Comparison of ENCODE assay signal across 8 cellular contexts in genomic region chr1:37998913-37999433, GRCh38. TPM values are rescaled to one million over a fixed set of nuclear protein-coding genes. Genes with fewer than 3 reads are reported as not detected.
DNase-seq lines count a peak whose midpoint lies in the region; ATAC-seq, FAIRE-seq and TF ChIP-seq lines count a peak whose summit lies in the region.

No MANE protein-coding gene starts in this region.

- peak; percentile 38 for ATAC-seq in activated CD4-positive, alpha-beta T cell treated with anti-CD3 and anti-CD28 coated beads for 36 hours

- no peak overlapping the region for H2AFZ ChIP-seq in astrocyte (ENCODE audit: low read depth, low read length)

- H3K27me3 Mint-ChIP-seq in activated CD4-positive, alpha-beta T cell treated with anti-CD3 and anti-CD28 coated beads for 36 hours = no peaks in the 10 kb centered on the region
- no peaks in the 10 kb centered on the region for H3K27me3 Mint-ChIP-seq in astrocyte (ENCODE audit: low read depth, unreplicated experiment)

- H3K9ac ChIP-seq in astrocyte (ENCODE audit: low read length) = peak overlapping the region; percentile 83
- peak overlapping the region; percentile 60 for H3K9ac ChIP-seq in mesendoderm (ENCODE audit: low read length)

- intact Hi-C loops in activated CD4-positive, alpha-beta T cell treated with anti-CD3 and anti-CD28 coated beads for 36 hours (cut with DNase I, micrococcal nuclease) = loop anchor here in 1 of 2 experiments (10.0 kb wide), 1 partner anchor 404 kb away; the partner anchor contains the start of gene GNL2
- intact Hi-C loops in testis (cut with DNase I; ENCODE audit: low total_unique reads) = no loop called here

- H3K9me3 ChIP-seq in astrocyte (ENCODE audit: insufficient read depth, low read depth, low read length) (no peaks in the 10 kb centered on the region), testis (no peaks in the 10 kb centered on the region), BE2C (no peaks in the 10 kb centered on the region)

- H4K5ac ChIP-seq in mesendoderm (ENCODE audit: low read length) = no peak overlapping the region

- H3K79me1 ChIP-seq in mesendoderm (ENCODE audit: low read length) = peaks cover 11% of the 10 kb centered on the region

- H3K27ac ChIP-seq in astrocyte (ENCODE audit: low read depth, low read length) (peak overlapping the region; percentile 97), mesendoderm (ENCODE audit: low read depth, low read length) (peak overlapping the region; percentile 92), testis (peak overlapping the region; percentile 55 to 77)

- CTCF ChIA-PET in activated CD4-positive, alpha-beta T cell treated with anti-CD3 and anti-CD28 coated beads for 36 hours (lab: Charles Lee) = no interaction called here

- H2BK5ac ChIP-seq in mesendoderm (ENCODE audit: low read length) = peak overlapping the region; percentile 94

- POLR2A ChIA-PET in activated CD4-positive, alpha-beta T cell treated with anti-CD3 and anti-CD28 coated beads for 36 hours (lab: Charles Lee) = interaction anchor here (0.6 kb wide), 1 partner anchor 147 kb away, joined by 3 read pairs; no protein-coding TSS in a partner anchor

- TF ChIP-seq POLR2A in testis (IDR thresholded peaks at IDR 0.05) = no peak

- FAIRE-seq in astrocyte (lab: Jason Lieb, UNC) = no peak

- no peaks in the 10 kb centered on the region for H3K27me3 ChIP-seq in astrocyte (ENCODE audit: insufficient read depth, low read length)
- H3K27me3 ChIP-seq in mesendoderm (ENCODE audit: insufficient read depth, low read length, poor library complexity) = no peaks in the 10 kb centered on the region
- H3K27me3 ChIP-seq in testis = no peaks in the 10 kb centered on the region
- H3K27me3 ChIP-seq in BE2C = no peaks in the 10 kb centered on the region

- H3K36me3 ChIP-seq in astrocyte (ENCODE audit: insufficient read depth, low read length) (peaks cover 21% of the 10 kb centered on the region), mesendoderm (ENCODE audit: control insufficient read depth, insufficient read depth, low read length) (peaks cover 11% of the 10 kb centered on the region), testis (ENCODE audit: low read depth, missing control alignments) (no peaks in the 10 kb centered on the region), BE2C (no peaks in the 10 kb centered on the region)

- H3K4me2 ChIP-seq in astrocyte (ENCODE audit: low read length) (peak overlapping the region; percentile 80), mesendoderm (ENCODE audit: low read length) (no peak overlapping the region)

- peak; percentile 55 for DNase-seq in activated CD4-positive, alpha-beta T cell treated with anti-CD3 and anti-CD28 coated beads for 36 hours
- DNase-seq in activated CD4-positive, alpha-beta T cell treated with anti-CD3 and anti-CD28 coated beads, Interleukin-2, amount 50 U/mL, for 4 hours = no peak
- DNase-seq in astrocyte (ENCODE audit: low read depth) = no peak
- DNase-seq in mesendoderm = no peak
- DNase-seq in testis = no peak
- DNase-seq in KG1 (lab: John Stamatoyannopoulos, UW) = no peak
- no peak for DNase-seq in stimulated activated CD4-positive, alpha-beta T cell treated with anti-CD3 and anti-CD28 coated beads, Interleukin-2, amount 100 ng/mL, for 24 hours
- DNase-seq in BE2C = no peak

- peaks cover 54% of the 10 kb centered on the region for H3K4me1 Mint-ChIP-seq in activated CD4-positive, alpha-beta T cell treated with anti-CD3 and anti-CD28 coated beads for 36 hours
- peaks cover 66% of the 10 kb centered on the region for H3K4me1 Mint-ChIP-seq in astrocyte (ENCODE audit: low read depth, unreplicated experiment)

- H3K4ac ChIP-seq in mesendoderm (ENCODE audit: low read depth, low read length) = peak overlapping the region; percentile 82

- no peaks in the 10 kb centered on the region for H3K9me3 Mint-ChIP-seq in activated CD4-positive, alpha-beta T cell treated with anti-CD3 and anti-CD28 coated beads for 36 hours (ENCODE audit: low read depth)
- no peaks in the 10 kb centered on the region for H3K9me3 Mint-ChIP-seq in astrocyte (ENCODE audit: unreplicated experiment)

- TF ChIP-seq CTCF in astrocyte (IDR thresholded peaks at IDR 0.05; ENCODE audit: insufficient read depth, low read depth, low read length) = no peak
- no peak for TF ChIP-seq CTCF in testis (IDR thresholded peaks at IDR 0.05)
- no peak for TF ChIP-seq CTCF in BE2C (IDR thresholded peaks at IDR 0.05; ENCODE audit: low read depth, low read length)

- no CpG with 5 or more reads among the region's 16 CpGs for WGBS in mesendoderm (ENCODE audit: extremely low coverage, insufficient coverage, low lambda C conversion rate)
- 74 to 82% methylated on average over 16 of the region's 16 CpGs for WGBS in testis, 2 donors

- H4K8ac ChIP-seq in mesendoderm (ENCODE audit: low read depth, low read length) = no peak overlapping the region

- no peak overlapping the region for H2BK15ac ChIP-seq in mesendoderm (replicated peaks; ENCODE audit: low read depth)

- peaks cover 20% of the 10 kb centered on the region for H3K36me3 Mint-ChIP-seq in activated CD4-positive, alpha-beta T cell treated with anti-CD3 and anti-CD28 coated beads for 36 hours (ENCODE audit: low read depth)
- H3K36me3 Mint-ChIP-seq in astrocyte (ENCODE audit: low read depth, unreplicated experiment) = peaks cover 17% of the 10 kb centered on the region

- H3K79me2 ChIP-seq in astrocyte (ENCODE audit: insufficient read depth, low read length) = peaks cover 73% of the 10 kb centered on the region
- H3K79me2 ChIP-seq in mesendoderm (ENCODE audit: control insufficient read depth, insufficient read depth, low read length) = peaks cover 22% of the 10 kb centered on the region

- H3K4me3 ChIP-seq in astrocyte (ENCODE audit: insufficient read depth, low read depth, low read length) (peak overlapping the region; percentile 27), mesendoderm (ENCODE audit: low read length) (no peak overlapping the region), testis (no peak overlapping the region), BE2C (ENCODE audit: low read depth, low read length) (no peak overlapping the region)

- H2BK120ac ChIP-seq in mesendoderm (ENCODE audit: low read depth, low read length) = no peak overlapping the region

- peak overlapping the region; percentile 22 for H3K4me3 Mint-ChIP-seq in activated CD4-positive, alpha-beta T cell treated with anti-CD3 and anti-CD28 coated beads for 36 hours
- H3K4me3 Mint-ChIP-seq in astrocyte (ENCODE audit: unreplicated experiment) = peak overlapping the region; percentile 82

- H3K18ac ChIP-seq in mesendoderm (ENCODE audit: low read length) = peak overlapping the region; percentile 55

- peak overlapping the region; percentile 91 for H3K56ac ChIP-seq in mesendoderm (ENCODE audit: low read length)

- H3K4me1 ChIP-seq in astrocyte (ENCODE audit: insufficient read depth, low read length) (peaks cover 70% of the 10 kb centered on the region), mesendoderm (ENCODE audit: control insufficient read depth, low read depth, low read length) (peaks cover 36% of the 10 kb centered on the region), testis (peaks cover 47% of the 10 kb centered on the region), BE2C (peaks cover 5% of the 10 kb centered on the region)

- H2AK5ac ChIP-seq in mesendoderm (ENCODE audit: low read length) = peak overlapping the region; percentile 96

- H3K27ac Mint-ChIP-seq in activated CD4-positive, alpha-beta T cell treated with anti-CD3 and anti-CD28 coated beads for 36 hours = peak overlapping the region; percentile 88
- H3K27ac Mint-ChIP-seq in astrocyte (ENCODE audit: unreplicated experiment) = peak overlapping the region; percentile 100

- peak overlapping the region; percentile 75 for H3K23ac ChIP-seq in mesendoderm (ENCODE audit: low read length)

- H4K20me1 ChIP-seq in astrocyte (ENCODE audit: insufficient read depth, low read length) = peaks cover 18% of the 10 kb centered on the region

RNA-seq across cellular contexts. Expression of gene FHL3, which starts 6.3 kb away (rescaled TPM):
- 10 to 100 TPM; 21.1 to 23.8 TPM for total RNA-seq in activated CD4-positive, alpha-beta T cell treated with anti-CD3 and anti-CD28 coated beads for 36 hours
- total RNA-seq in astrocyte = 107 and 116 TPM in 2 replicates
- 100 TPM for polyA plus RNA-seq in mesendoderm (2013, experiment 1 of 2)
- 101 TPM for polyA plus RNA-seq in mesendoderm (2013, experiment 2 of 2)
- 10 to 100 TPM; 21.3 to 28.7 TPM for total RNA-seq in testis
- 20.7 TPM for polyA plus RNA-seq in testis (ENCODE audit: insufficient read depth, low read depth, low replicate concordance)
- polyA plus RNA-seq in BE2C (2012; ENCODE audit: insufficient read depth, insufficient read length, low read depth) = 40.6 TPM

RNA-seq across cellular contexts. Expression of gene SF3A3, which starts 9.2 kb away (rescaled TPM):
- total RNA-seq in activated CD4-positive, alpha-beta T cell treated with anti-CD3 and anti-CD28 coated beads for 36 hours = 100 to 1,000 TPM; 131 TPM
- total RNA-seq in astrocyte (66.5 and 76.8 TPM in 2 replicates), testis (10 to 100 TPM; 59.3 to 74.6 TPM)
- 104 TPM for polyA plus RNA-seq in mesendoderm (2013, experiment 1 of 2)
- polyA plus RNA-seq in mesendoderm (2013, experiment 2 of 2) = 104 TPM
- 87.5 TPM for polyA plus RNA-seq in testis (ENCODE audit: insufficient read depth, low read depth, low replicate concordance)
- 74.2 TPM for polyA plus RNA-seq in BE2C (2012; ENCODE audit: insufficient read depth, insufficient read length, low read depth)

RNA-seq across cellular contexts. Expression of gene UTP11, which starts 13.6 kb away (rescaled TPM):
- total RNA-seq in activated CD4-positive, alpha-beta T cell treated with anti-CD3 and anti-CD28 coated beads for 36 hours = 10 to 100 TPM; 68.9 to 82.4 TPM
- total RNA-seq in astrocyte = 38.2 and 42.6 TPM in 2 replicates
- polyA plus RNA-seq in mesendoderm (2013, experiment 1 of 2) = 93.2 TPM
- 90.6 TPM for polyA plus RNA-seq in mesendoderm (2013, experiment 2 of 2)
- total RNA-seq in testis = 10 to 100 TPM; 35.6 to 42.4 TPM
- 43.3 TPM for polyA plus RNA-seq in testis (ENCODE audit: insufficient read depth, low read depth, low replicate concordance)
- 27.7 TPM for polyA plus RNA-seq in BE2C (2012; ENCODE audit: insufficient read depth, insufficient read length, low read depth)

RNA-seq across cellular contexts. Expression of gene POU3F1, which starts 47.6 kb away (rescaled TPM):
- under 1 TPM; 0.11 to 0.26 TPM for total RNA-seq in activated CD4-positive, alpha-beta T cell treated with anti-CD3 and anti-CD28 coated beads for 36 hours
- total RNA-seq in astrocyte (2.3 and 3.3 TPM in 2 replicates), testis (1 to 10 TPM; 6.0 to 6.8 TPM)
- 1.2 TPM for polyA plus RNA-seq in mesendoderm (2013, experiment 1 of 2)
- polyA plus RNA-seq in mesendoderm (2013, experiment 2 of 2) = 1.3 TPM
- 1.6 TPM for polyA plus RNA-seq in testis (ENCODE audit: insufficient read depth, low read depth, low replicate concordance)
- polyA plus RNA-seq in BE2C (2012; ENCODE audit: insufficient read depth, insufficient read length, low read depth) = 0.91 TPM

RNA-seq across cellular contexts. Expression of gene INPP5B, which starts 52.1 kb away (rescaled TPM):
- 10 to 100 TPM; 27.7 to 28.9 TPM for total RNA-seq in activated CD4-positive, alpha-beta T cell treated with anti-CD3 and anti-CD28 coated beads for 36 hours
- total RNA-seq in astrocyte = 19.4 and 21.4 TPM in 2 replicates
- polyA plus RNA-seq in mesendoderm (2013, experiment 1 of 2) = 9.8 TPM
- 9.4 TPM for polyA plus RNA-seq in mesendoderm (2013, experiment 2 of 2)
- 10 to 100 TPM; 24.1 to 31.6 TPM for total RNA-seq in testis
- 15.3 TPM for polyA plus RNA-seq in testis (ENCODE audit: insufficient read depth, low read depth, low replicate concordance)
- polyA plus RNA-seq in BE2C (2012; ENCODE audit: insufficient read depth, insufficient read length, low read depth) = 4.5 TPM
